ENCODE assay signal across 31 cellular contexts in genomic region chr10:89471110-89471814, GRCh38. TPM values are rescaled to one million over a fixed set of nuclear protein-coding genes. Genes with fewer than 3 reads are reported as not detected.
DNase-seq lines count a peak whose midpoint lies in the region; ATAC-seq, FAIRE-seq and TF ChIP-seq lines count a peak whose summit lies in the region.
"Had no signal": no experiment of that assay in that cellular context is flagged by ENCODE, and none has a peak within 500 bp of the region (broad histone marks: within the 10 kb centered on the region; RNA-seq: fewer than 3 reads in every experiment).

No MANE protein-coding gene starts in this region.

- H3K9me3 ChIP-seq in RWPE2 (ENCODE audit: severe bottlenecking) (no peaks in the 10 kb centered on the region), right lobe of liver (no peaks in the 10 kb centered on the region), upper lobe of left lung (no peaks in the 10 kb centered on the region)
- H3K9me3 ChIP-seq: BLaER1 treated with 17β-estradiol and CSF1 and Interleukin-3, amounts not matched to agents 10 nM and 100 nM; Caco-2; mucosa of descending colon; SJSA1 had no signal

- no peaks in the 10 kb centered on the region for H3K36me3 ChIP-seq in RWPE2 (ENCODE audit: low read depth)
- no peaks in the 10 kb centered on the region for H3K36me3 ChIP-seq in right lobe of liver
- H3K36me3 ChIP-seq in upper lobe of left lung: no peaks in the 10 kb centered on the region
- H3K36me3 ChIP-seq: BLaER1 treated with 17β-estradiol and CSF1 and Interleukin-3, amounts not matched to agents 10 nM and 100 nM; SJSA1 had no signal

- TF ChIP-seq POLR2A in right lobe of liver (IDR thresholded peaks at IDR 0.05): no peak
- TF ChIP-seq POLR2A in upper lobe of left lung (IDR thresholded peaks at IDR 0.05): no peak

- intact Hi-C loops in right lobe of liver (cut with DNase I): no loop called here

- H3K27ac ChIP-seq in RWPE2 (ENCODE audit: poor library complexity, severe bottlenecking): peak overlapping the region; percentile 55
- H3K27ac ChIP-seq in epithelial cell of prostate: no peak overlapping the region
- peak overlapping the region in 2 of 3 donors; percentile 54 to 78 for H3K27ac ChIP-seq in right lobe of liver
- H3K27ac ChIP-seq in upper lobe of left lung: no peak overlapping the region
- H3K27ac ChIP-seq: hepatocyte, KMS-11, SJSA1 had no signal

- TF ChIP-seq EP300 in upper lobe of left lung (IDR thresholded peaks at IDR 0.05): no peak

- ATAC-seq in RWPE2 (ENCODE audit: low read depth) (no peak), right lobe of liver (peak in 2 of 4 donors; percentile 12 to 14), GM18861 (IDR thresholded peaks at IDR 0.05; ENCODE audit: unreplicated experiment) (no peak), HG03439 (IDR thresholded peaks at IDR 0.05; ENCODE audit: unreplicated experiment) (no peak), upper lobe of left lung (ENCODE audit: low FRiP score in 2 of 2) (no peak), HG02763 (IDR thresholded peaks at IDR 0.05; ENCODE audit: unreplicated experiment) (no peak)
- ATAC-seq: activated T-cell treated with anti-CD3 and anti-CD28 coated beads, Interleukin-2, amount 50 U/mL, for 4 hours; T-helper 17 cell had no signal

- DNase-seq in RWPE2 (ENCODE audit: low spot score) (no peak), epithelial cell of prostate (ENCODE audit: low read depth, low spot score) (peak; percentile 12), right lobe of liver (no peak), upper lobe of left lung (no peak)
- DNase-seq: activated CD4-positive, alpha-beta T cell treated with anti-CD3 and anti-CD28 coated beads for 4 hours; activated naive CD4-positive, alpha-beta T cell; activated T-cell treated with anti-CD3 and anti-CD28 coated beads, Interleukin-2, amount 50 U/mL, for 4 hours; amygdala; Caco-2; caudate nucleus; dermis blood vessel endothelial cell; DMS79; GF-D8; GOT3; mucosa of descending colon; MV-4-11; NCI-H146; NCI-H2171; NCI-H524 treated with DMSO at 0.1 percent for 48 hours; T-helper 17 cell had no signal

- H3K4me1 ChIP-seq in RWPE2 (ENCODE audit: insufficient read depth, poor library complexity, severe bottlenecking): peaks cover 35% of the 10 kb centered on the region
- H3K4me1 ChIP-seq in right lobe of liver: peaks cover 0 to 47% (median 21%) of the 10 kb centered on the region in 4 donors
- peaks cover 24 to 35% (median 27%) of the 10 kb centered on the region in 4 donors for H3K4me1 ChIP-seq in upper lobe of left lung

- no peaks in the 10 kb centered on the region for H3K27me3 ChIP-seq in RWPE2 (ENCODE audit: insufficient read depth, poor library complexity, severe bottlenecking)
- H3K27me3 ChIP-seq in right lobe of liver: no peaks in the 10 kb centered on the region
- no peaks in the 10 kb centered on the region for H3K27me3 ChIP-seq in upper lobe of left lung
- H3K27me3 ChIP-seq: BLaER1 treated with 17β-estradiol and CSF1 and Interleukin-3, amounts not matched to agents 10 nM and 100 nM; hepatocyte; SJSA1 had no signal

- peak; percentile 43 for FAIRE-seq in A204.1 (lab: Jason Lieb, UNC)
- FAIRE-seq: HTR-8/SVneo, RCC 7860, urothelium cell line had no signal

- TF ChIP-seq CTCF in RWPE2 (IDR thresholded peaks at IDR 0.05; ENCODE audit: poor library complexity, severe bottlenecking) (no peak), right lobe of liver (IDR thresholded peaks at IDR 0.05) (no peak), upper lobe of left lung (IDR thresholded peaks at IDR 0.05) (no peak)

- H3K4me3 ChIP-seq in RWPE2 (ENCODE audit: severe bottlenecking): no peak overlapping the region
- H3K4me3 ChIP-seq in right lobe of liver: no peak overlapping the region
- no peak overlapping the region for H3K4me3 ChIP-seq in upper lobe of left lung
- H3K4me3 ChIP-seq: BLaER1 treated with 17β-estradiol and CSF1 and Interleukin-3, amounts not matched to agents 10 nM and 100 nM; hepatocyte; mucosa of descending colon; SJSA1 had no signal

- 43% methylated on average over 1 of the region's 1 CpG for WGBS in right lobe of liver (ENCODE audit: insufficient coverage, low coverage, low lambda C conversion rate, missing lambda C conversion rate)
- 63 to 77% methylated on average over 1 of the region's 1 CpG for WGBS in upper lobe of left lung, 2 donors

RNA-seq across cellular contexts. Expression of gene IFIT5, which starts 56.9 kb away (rescaled TPM):
- 10 to 100 TPM in 2 of 6 experiments, 1 to 10 TPM in 4; 4.4 to 11.2 (median 8.3) TPM for total RNA-seq in right lobe of liver
- total RNA-seq in upper lobe of left lung: 10 to 100 TPM in 5 of 6 donors, 1 to 10 TPM in 1; 6.5 to 30.8 (median 20.6) TPM

Comparison
In these comparisons a context has a peak if more than half of its experiments do, and no peak if none do; other contexts are left out.
1. H3K27ac ChIP-seq: peak in RWPE2 (single experiment) and right lobe of liver (2 of 3); none in epithelial cell of prostate (single experiment) and upper lobe of left lung (0 of 4).